In the genomic region with DNA sequence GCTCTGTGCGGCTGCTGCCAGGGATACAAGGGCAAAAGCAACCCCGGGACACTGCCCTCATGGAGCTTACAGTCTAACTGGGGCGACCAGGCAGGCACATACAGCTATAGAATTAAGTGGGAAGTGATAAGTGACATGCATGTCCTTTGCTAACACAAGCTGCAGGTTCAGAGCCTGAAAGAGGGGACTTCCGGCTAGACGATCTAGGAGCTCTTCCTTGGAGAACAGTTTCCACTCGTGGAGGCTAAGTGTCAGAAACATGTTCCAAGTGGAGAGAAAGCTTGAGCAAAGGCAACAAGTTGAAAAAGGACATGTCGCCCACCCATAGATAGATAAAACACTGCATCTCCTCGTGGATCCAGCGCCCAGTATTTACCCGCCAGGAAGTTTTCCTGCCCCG, we compare ENCODE assay signal across 13 cellular contexts. TPM values are rescaled to one million over a fixed set of nuclear protein-coding genes. Genes with fewer than 3 reads are reported as not detected.
DNase-seq lines count a peak whose midpoint lies in the region; ATAC-seq and TF ChIP-seq lines count a peak whose summit lies in the region.
"Had no signal": no experiment of that assay in that cellular context is flagged by ENCODE, and none has a peak within 500 bp of the region (broad histone marks: within the 10 kb centered on the region; RNA-seq: fewer than 3 reads in every experiment).

No MANE protein-coding gene starts in this region.

- peaks cover 43% of the 10 kb centered on the region for H3K4me1 Mint-ChIP-seq in activated CD8-positive, alpha-beta T cell treated with anti-CD3 and anti-CD28 coated beads for 36 hours (ENCODE audit: low read depth)
- H3K4me1 Mint-ChIP-seq in activated CD8-positive, alpha-beta T cell treated with anti-CD3 and anti-CD28 coated beads, Interleukin-2, amount 10 ng/mL, durations not matched to agents 7 days and 5 days (ENCODE audit: low read depth): peaks cover 63% of the 10 kb centered on the region
- peaks cover 71% of the 10 kb centered on the region for H3K4me1 Mint-ChIP-seq in WTC11
- H3K4me1 Mint-ChIP-seq in Calu3 (ENCODE audit: low read depth, unreplicated experiment): no peaks in the 10 kb centered on the region

- DNase-seq in activated CD8-positive, alpha-beta T cell treated with anti-CD3 and anti-CD28 coated beads for 36 hours: no peak
- no peak for DNase-seq in activated CD8-positive, alpha-beta T cell treated with anti-CD3 and anti-CD28 coated beads, Interleukin-2, amount 10 ng/mL, durations not matched to agents 7 days and 5 days
- DNase-seq in WTC11 (ENCODE audit: low spot score) (no peak), stomach (no peak), Calu3 (no peak)
- DNase-seq: SW 1271 had no signal

- no peak for TF ChIP-seq POLR2A in stomach (IDR thresholded peaks at IDR 0.05)

- H3K27me3 ChIP-seq in stomach: peaks cover 57 to 100% (median 100%) of the 10 kb centered on the region in 3 donors
- H3K27me3 ChIP-seq: MG63 had no signal

- TF ChIP-seq CTCF in activated CD8-positive, alpha-beta T cell treated with anti-CD3 and anti-CD28 coated beads for 36 hours (IDR thresholded peaks at IDR 0.05): no peak
- TF ChIP-seq CTCF in WTC11 (IDR thresholded peaks at IDR 0.05): no peak
- no peak for TF ChIP-seq CTCF in stomach (IDR thresholded peaks at IDR 0.05)
- no peak for TF ChIP-seq CTCF in Calu3 (IDR thresholded peaks at IDR 0.05; ENCODE audit: unreplicated experiment)

- H3K27ac ChIP-seq in mesodermal cell (ENCODE audit: low read depth, low read length, severe bottlenecking) (no peak overlapping the region), stomach (peak overlapping the region in 2 of 5 donors; percentile 47 to 55)
- H3K27ac ChIP-seq: upper lobe of left lung had no signal

- CTCF ChIA-PET in activated CD8-positive, alpha-beta T cell treated with anti-CD3 and anti-CD28 coated beads for 36 hours (lab: Charles Lee): interaction anchor here (2.2 kb wide), 1 partner anchor 96 kb away, joined by 7 read pairs; no protein-coding TSS in a partner anchor
- CTCF ChIA-PET in activated CD8-positive, alpha-beta T cell treated with anti-CD3 and anti-CD28 coated beads, Interleukin-2, amount 10 ng/mL, durations not matched to agents 7 days and 5 days (lab: Charles Lee): no interaction called here
- CTCF ChIA-PET in WTC11 (lab: Charles Lee) (interaction anchor here (2.4 kb wide), 1 partner anchor 96 kb away, joined by 17 read pairs; no protein-coding TSS in a partner anchor), Calu3 (lab: Charles Lee) (no interaction called here)

- no TSS peak for BruUV-seq in Calu3 (replicated peaks; lab: Mats Ljungman, UMichigan)

- peak overlapping the region; percentile 21 for H3K4me3 ChIP-seq in mesodermal cell (ENCODE audit: extremely low read depth, insufficient read depth, low read length, poor library complexity, severe bottlenecking)
- H3K4me3 ChIP-seq in stomach: peak overlapping the region; percentile 22 to 42 (median 27)

- POLR2A ChIA-PET in activated CD8-positive, alpha-beta T cell treated with anti-CD3 and anti-CD28 coated beads for 36 hours (lab: Charles Lee): interaction anchor here (1.1 kb wide), 1 partner anchor 9 kb away, joined by 3 read pairs; no protein-coding TSS in a partner anchor
- POLR2A ChIA-PET in activated CD8-positive, alpha-beta T cell treated with anti-CD3 and anti-CD28 coated beads, Interleukin-2, amount 10 ng/mL, durations not matched to agents 7 days and 5 days (lab: Charles Lee): no interaction called here
- POLR2A ChIA-PET in WTC11 (lab: Charles Lee): interaction anchor here (0.7 to 2.3 kb wide), 3 partner anchors 11 to 102 kb away, joined by 3 to 7 read pairs (median 3); a partner anchor contains a TSS

- H3K4me3 Mint-ChIP-seq in activated CD8-positive, alpha-beta T cell treated with anti-CD3 and anti-CD28 coated beads for 36 hours: peak overlapping the region; percentile 5
- no peak overlapping the region for H3K4me3 Mint-ChIP-seq in activated CD8-positive, alpha-beta T cell treated with anti-CD3 and anti-CD28 coated beads, Interleukin-2, amount 10 ng/mL, durations not matched to agents 7 days and 5 days
- H3K4me3 Mint-ChIP-seq in WTC11 (0 out of 2 replicates have a peak overlapping the region, but pooled peaks have one; percentile 55), Calu3 (ENCODE audit: low read depth, unreplicated experiment) (no peak overlapping the region)

- peaks cover 2% of the 10 kb centered on the region for H3K9me3 Mint-ChIP-seq in activated CD8-positive, alpha-beta T cell treated with anti-CD3 and anti-CD28 coated beads for 36 hours
- H3K9me3 Mint-ChIP-seq in activated CD8-positive, alpha-beta T cell treated with anti-CD3 and anti-CD28 coated beads, Interleukin-2, amount 10 ng/mL, durations not matched to agents 7 days and 5 days (ENCODE audit: insufficient read depth): no peaks in the 10 kb centered on the region
- no peaks in the 10 kb centered on the region for H3K9me3 Mint-ChIP-seq in WTC11
- no peaks in the 10 kb centered on the region for H3K9me3 Mint-ChIP-seq in Calu3 (ENCODE audit: low read depth, unreplicated experiment)

- no peak overlapping the region for H3K27ac Mint-ChIP-seq in activated CD8-positive, alpha-beta T cell treated with anti-CD3 and anti-CD28 coated beads for 36 hours
- no peak overlapping the region for H3K27ac Mint-ChIP-seq in activated CD8-positive, alpha-beta T cell treated with anti-CD3 and anti-CD28 coated beads, Interleukin-2, amount 10 ng/mL, durations not matched to agents 7 days and 5 days
- H3K27ac Mint-ChIP-seq in WTC11 (no peak overlapping the region), Calu3 (ENCODE audit: unreplicated experiment) (no peak overlapping the region)

- intact Hi-C loops in activated CD8-positive, alpha-beta T cell treated with anti-CD3 and anti-CD28 coated beads for 36 hours (cut with micrococcal nuclease): no loop called here
- intact Hi-C loops in stomach (cut with DNase I; ENCODE audit: low total_unique reads) (no loop called here), Calu3 (cut with micrococcal nuclease; ENCODE audit: unreplicated experiment) (no loop called here)

- no peaks in the 10 kb centered on the region for H3K36me3 Mint-ChIP-seq in activated CD8-positive, alpha-beta T cell treated with anti-CD3 and anti-CD28 coated beads for 36 hours (ENCODE audit: low read depth)
- peaks cover 8% of the 10 kb centered on the region for H3K36me3 Mint-ChIP-seq in activated CD8-positive, alpha-beta T cell treated with anti-CD3 and anti-CD28 coated beads, Interleukin-2, amount 10 ng/mL, durations not matched to agents 7 days and 5 days (ENCODE audit: low read depth)
- peaks cover 3% of the 10 kb centered on the region; the same call in 1 of the 2 replicates for H3K36me3 Mint-ChIP-seq in WTC11
- H3K36me3 Mint-ChIP-seq in Calu3 (ENCODE audit: insufficient read depth, unreplicated experiment): no peaks in the 10 kb centered on the region

- H3K36me3 ChIP-seq in mesodermal cell (ENCODE audit: control insufficient read depth, insufficient read depth, low read length) (no peaks in the 10 kb centered on the region), stomach (no peaks in the 10 kb centered on the region)
- H3K36me3 ChIP-seq: MG63, upper lobe of left lung had no signal

- TF ChIP-seq EP300 in stomach (IDR thresholded peaks at IDR 0.05): no peak

- WGBS in mesodermal cell (ENCODE audit: insufficient coverage in 2 of 2), 2 experiments: 28 to 31% methylated on average over 10 to 11 of the region's 11 CpGs
- WGBS in stomach, 5 donors: 20 to 26% (median 24%) methylated on average over 11 of the region's 11 CpGs

- H3K4me1 ChIP-seq in mesodermal cell (ENCODE audit: control insufficient read depth, insufficient read depth, low read length, poor library complexity, severe bottlenecking): peaks cover 27% of the 10 kb centered on the region
- H3K4me1 ChIP-seq in stomach: peaks cover 32 to 75% (median 58%) of the 10 kb centered on the region in 4 donors

- no peak for ATAC-seq in activated CD8-positive, alpha-beta T cell treated with anti-CD3 and anti-CD28 coated beads for 36 hours
- ATAC-seq in activated CD8-positive, alpha-beta T cell treated with anti-CD3 and anti-CD28 coated beads, Interleukin-2, amount 10 ng/mL, durations not matched to agents 7 days and 5 days: no peak
- ATAC-seq in WTC11 (no peak), HG02571 (IDR thresholded peaks at IDR 0.05; ENCODE audit: unreplicated experiment) (no peak), HG03175 (IDR thresholded peaks at IDR 0.05; ENCODE audit: unreplicated experiment) (no peak)

- H3K27me3 Mint-ChIP-seq in activated CD8-positive, alpha-beta T cell treated with anti-CD3 and anti-CD28 coated beads for 36 hours: peaks cover 87% of the 10 kb centered on the region
- H3K27me3 Mint-ChIP-seq in activated CD8-positive, alpha-beta T cell treated with anti-CD3 and anti-CD28 coated beads, Interleukin-2, amount 10 ng/mL, durations not matched to agents 7 days and 5 days (ENCODE audit: low read depth): peaks cover 84% of the 10 kb centered on the region
- peaks cover 100% of the 10 kb centered on the region for H3K27me3 Mint-ChIP-seq in WTC11 (ENCODE audit: low read depth)
- H3K27me3 Mint-ChIP-seq in Calu3 (ENCODE audit: unreplicated experiment): peaks cover 76% of the 10 kb centered on the region

- H3K9me3 ChIP-seq in mesodermal cell (ENCODE audit: control insufficient read depth, low read length) (no peaks in the 10 kb centered on the region), stomach (no peaks in the 10 kb centered on the region)
- H3K9me3 ChIP-seq: MG63, upper lobe of left lung had no signal

TF ChIP-seq in WTC11, 78 proteins besides CTCF, POLR2A, EP300 and RAD21 (continues in another document):
- TF ChIP-seq GABPB1 (CRISPR knock-in tag; IDR thresholded peaks at IDR 0.05) (no peak), ESRRA (CRISPR knock-in tag; IDR thresholded peaks at IDR 0.05; ENCODE audit: borderline replicate concordance) (no peak)
- TF ChIP-seq, protein P1, sequence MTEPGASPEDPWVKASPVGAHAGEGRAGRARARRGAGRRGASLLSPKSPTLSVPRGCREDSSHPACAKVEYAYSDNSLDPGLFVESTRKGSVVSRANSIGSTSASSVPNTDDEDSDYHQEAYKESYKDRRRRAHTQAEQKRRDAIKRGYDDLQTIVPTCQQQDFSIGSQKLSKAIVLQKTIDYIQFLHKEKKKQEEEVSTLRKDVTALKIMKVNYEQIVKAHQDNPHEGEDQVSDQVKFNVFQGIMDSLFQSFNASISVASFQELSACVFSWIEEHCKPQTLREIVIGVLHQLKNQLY (CRISPR knock-in tag; IDR thresholded peaks at IDR 0.05): no peak
- TF ChIP-seq, protein P2, sequence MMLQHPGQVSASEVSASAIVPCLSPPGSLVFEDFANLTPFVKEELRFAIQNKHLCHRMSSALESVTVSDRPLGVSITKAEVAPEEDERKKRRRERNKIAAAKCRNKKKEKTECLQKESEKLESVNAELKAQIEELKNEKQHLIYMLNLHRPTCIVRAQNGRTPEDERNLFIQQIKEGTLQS (CRISPR knock-in tag; conservative IDR thresholded peaks at IDR 0.05): no peak

RNA-seq across cellular contexts. Expression of a gene that starts 0.5 kb away (rescaled TPM):
- not detected for total RNA-seq in activated CD8-positive, alpha-beta T cell treated with anti-CD3 and anti-CD28 coated beads for 36 hours
- not detected for total RNA-seq in activated CD8-positive, alpha-beta T cell treated with anti-CD3 and anti-CD28 coated beads, Interleukin-2, amount 10 ng/mL, durations not matched to agents 7 days and 5 days
- total RNA-seq in WTC11 (2021) (not detected in 3 replicates), stomach (1 to 10 TPM in 3 of 5 donors, under 1 TPM in 1, not detected in 1; 0.45 to 5.8 (median 1.9) TPM), Calu3 (2022) (not detected in 2 replicates)
- polyA plus RNA-seq in mesodermal cell (2013, experiment 1 of 2): 0.41 TPM
- polyA plus RNA-seq in mesodermal cell (2013, experiment 2 of 2): 0.61 TPM
- 1 to 10 TPM; 1.0 to 3.2 (median 1.1) TPM for polyA plus RNA-seq in stomach
- total RNA-seq: chondrocyte, myocyte had no signal

Comparison
In these comparisons a context has a peak if more than half of its experiments do, and no peak if none do; other contexts are left out.
1. H3K4me3 Mint-ChIP-seq: peak in activated CD8-positive, alpha-beta T cell treated with anti-CD3 and anti-CD28 coated beads for 36 hours (single experiment) and WTC11 (single experiment); none in activated CD8-positive, alpha-beta T cell treated with anti-CD3 and anti-CD28 coated beads, Interleukin-2, amount 10 ng/mL, durations not matched to agents 7 days and 5 days (single experiment) and Calu3 (single experiment).
2. CTCF ChIA-PET loops: an anchor here in activated CD8-positive, alpha-beta T cell treated with anti-CD3 and anti-CD28 coated beads for 36 hours (2.2 kb wide) and WTC11 (2.4 kb wide); none called in activated CD8-positive, alpha-beta T cell treated with anti-CD3 and anti-CD28 coated beads, Interleukin-2, amount 10 ng/mL, durations not matched to agents 7 days and 5 days and Calu3.